Comparison of ENCODE assay signal across 25 cellular contexts in genomic region chr3:51932471-51933370, GRCh38. TPM values are rescaled to one million over a fixed set of nuclear protein-coding genes. Genes with fewer than 3 reads are reported as not detected.
A peak's percentile ranks its signal among the peaks of the same experiment; 100 is the strongest.
DNase-seq lines count a peak whose midpoint lies in the region; ATAC-seq and TF ChIP-seq lines count a peak whose summit lies in the region.
"Had no signal": no experiment of that assay in that cellular context is flagged by ENCODE, and none has a peak within 500 bp of the region (broad histone marks: within the 10 kb centered on the region; RNA-seq: fewer than 3 reads in every experiment).

No MANE protein-coding gene starts in this region.

- H3K9me3 Mint-ChIP-seq in stimulated activated memory B cell treated with anti-CD40 and anti-IgM and Interleukin-4, amounts not matched to agents 10 μg/mL and 1 μg/mL and 100 μg/mL, for 72 hours = no peaks in the 10 kb centered on the region
- H3K9me3 Mint-ChIP-seq: CD4-positive, alpha-beta T cell had no signal

- H3K27me3 ChIP-seq in right atrium auricular region = no peaks in the 10 kb centered on the region
- no peaks in the 10 kb centered on the region for H3K27me3 ChIP-seq in heart left ventricle
- no peaks in the 10 kb centered on the region for H3K27me3 ChIP-seq in osteoblast (ENCODE audit: insufficient read depth, low read length)
- H3K27me3 ChIP-seq: BLaER1 had no signal

- no peak overlapping the region for H3K4me3 Mint-ChIP-seq in stimulated activated memory B cell treated with anti-CD40 and anti-IgM and Interleukin-4, amounts not matched to agents 10 μg/mL and 1 μg/mL and 100 μg/mL, for 72 hours
- H3K4me3 Mint-ChIP-seq: CD4-positive, alpha-beta T cell had no signal

- intact Hi-C loops in heart left ventricle (cut with DNase I) = no loop called here

- H3K9me3 ChIP-seq in right atrium auricular region (no peaks in the 10 kb centered on the region), heart left ventricle (no peaks in the 10 kb centered on the region), osteoblast (ENCODE audit: low read depth, low read length) (no peaks in the 10 kb centered on the region)
- H3K9me3 ChIP-seq: BLaER1 had no signal

- H3K27ac Mint-ChIP-seq in stimulated activated memory B cell treated with anti-CD40 and anti-IgM and Interleukin-4, amounts not matched to agents 10 μg/mL and 1 μg/mL and 100 μg/mL, for 72 hours = no peak overlapping the region
- H3K27ac Mint-ChIP-seq: CD4-positive, alpha-beta T cell had no signal

- TF ChIP-seq POLR2A in heart left ventricle (IDR thresholded peaks at IDR 0.05) = no peak

- peaks cover 2% of the 10 kb centered on the region for H4K20me1 ChIP-seq in osteoblast (ENCODE audit: insufficient read depth, low read length)

- no peaks in the 10 kb centered on the region for H3K27me3 Mint-ChIP-seq in stimulated activated memory B cell treated with anti-CD40 and anti-IgM and Interleukin-4, amounts not matched to agents 10 μg/mL and 1 μg/mL and 100 μg/mL, for 72 hours
- H3K27me3 Mint-ChIP-seq: CD4-positive, alpha-beta T cell had no signal

- H3K27ac ChIP-seq in right atrium auricular region (no peak overlapping the region), heart left ventricle (no peak overlapping the region), osteoblast (ENCODE audit: low read depth, low read length) (no peak overlapping the region)
- H3K27ac ChIP-seq: BLaER1, GM23248, SK-N-MC had no signal

- H3K79me2 ChIP-seq in osteoblast (ENCODE audit: insufficient read depth, low read length) = no peaks in the 10 kb centered on the region

- H3K4me3 ChIP-seq in right atrium auricular region (no peak overlapping the region), heart left ventricle (no peak overlapping the region), osteoblast (ENCODE audit: insufficient read depth, low read length) (no peak overlapping the region)
- H3K4me3 ChIP-seq: BLaER1, GM23248, K562, SK-N-MC had no signal

- peak; percentile 28 for DNase-seq in right atrium auricular region (ENCODE audit: low spot score)
- DNase-seq in heart left ventricle = no peak
- DNase-seq in osteoblast (ENCODE audit: insufficient read length, low spot score, missing footprints) = peak; percentile 38
- DNase-seq in NCI-H1417 treated with DMSO at 0.1 percent for 48 hours (lab: John Stamatoyannopoulos, UW) = no peak
- DNase-seq in ecto neural progenitor cell (ENCODE audit: low spot score) = no peak
- DNase-seq: CD4-positive, alpha-beta T cell; COR-L47; GM23248; Kasumi-1; NCI-H1092 treated with DMSO at 0.1 percent for 48 hours; NCI-H1436 treated with DMSO at 0.1 percent for 48 hours; NCI-H187 treated with DMSO at 0.1 percent for 48 hours; NCI-H2171 treated with DMSO at 0.1 percent for 48 hours; NCI-H345; NCI-H510A treated with DMSO at 0.1 percent for 48 hours; SIG-M5 had no signal

- H2AFZ ChIP-seq in osteoblast (ENCODE audit: low read length) = no peak overlapping the region
- H2AFZ ChIP-seq: GM23248 had no signal

- TF ChIP-seq CTCF in right atrium auricular region (IDR thresholded peaks at IDR 0.05) (no peak), heart left ventricle (IDR thresholded peaks at IDR 0.05) (no peak), osteoblast (IDR thresholded peaks at IDR 0.05; ENCODE audit: extremely low read depth, low read depth, low read length) (no peak)

- ATAC-seq in heart left ventricle (no peak), GM18519 (IDR thresholded peaks at IDR 0.05; ENCODE audit: low FRiP score, unreplicated experiment) (no peak), GM21723 (IDR thresholded peaks at IDR 0.05; ENCODE audit: unreplicated experiment) (no peak)
- peak; percentile 18 for ATAC-seq in stimulated activated memory B cell treated with anti-CD40 and anti-IgM and Interleukin-4, amounts not matched to agents 10 μg/mL and 1 μg/mL and 100 μg/mL, for 72 hours
- ATAC-seq: K562 had no signal

- no peaks in the 10 kb centered on the region for H3K4me1 ChIP-seq in right atrium auricular region
- no peaks in the 10 kb centered on the region for H3K4me1 ChIP-seq in heart left ventricle
- no peaks in the 10 kb centered on the region for H3K4me1 ChIP-seq in osteoblast (ENCODE audit: insufficient read depth, low read length)

- no peak overlapping the region for H3K4me2 ChIP-seq in osteoblast (ENCODE audit: insufficient read depth, low read length)
- H3K4me2 ChIP-seq: BLaER1 had no signal

- H3K36me3 ChIP-seq in right atrium auricular region (peaks cover 49% of the 10 kb centered on the region), heart left ventricle (peaks cover 0 to 55% (median 44%) of the 10 kb centered on the region in 9 donors), osteoblast (ENCODE audit: insufficient read depth, low read length) (peaks cover 34% of the 10 kb centered on the region)

- peaks cover 62% of the 10 kb centered on the region for H3K36me3 Mint-ChIP-seq in stimulated activated memory B cell treated with anti-CD40 and anti-IgM and Interleukin-4, amounts not matched to agents 10 μg/mL and 1 μg/mL and 100 μg/mL, for 72 hours

- 93 to 95% (median 94%) methylated on average over 13 to 15 of the region's 15 CpGs for WGBS in heart left ventricle, 4 donors

- no peaks in the 10 kb centered on the region for H3K4me1 Mint-ChIP-seq in stimulated activated memory B cell treated with anti-CD40 and anti-IgM and Interleukin-4, amounts not matched to agents 10 μg/mL and 1 μg/mL and 100 μg/mL, for 72 hours

RNA-seq across cellular contexts. Expression of gene RRP9, which starts 9.0 kb away (rescaled TPM):
- 10 to 100 TPM in 1 of 2 donors, 1 to 10 TPM in 1; 6.3 to 11.1 TPM for total RNA-seq in right atrium auricular region
- total RNA-seq in heart left ventricle = 10 to 100 TPM in 5 of 9 donors, 1 to 10 TPM in 4; 6.1 to 14.7 (median 10.2) TPM
- polyA plus RNA-seq in heart left ventricle = 10 to 100 TPM; 12.4 to 30.8 TPM
- total RNA-seq in osteoblast = 18.0 and 20.6 TPM in 2 replicates

RNA-seq across cellular contexts. Expression of gene PARP3, which starts 9.4 kb away (rescaled TPM):
- 10 to 100 TPM in 1 of 2 donors, 1 to 10 TPM in 1; 9.8 to 12.8 TPM for total RNA-seq in right atrium auricular region
- 10 to 100 TPM; 11.0 to 37.5 (median 14.5) TPM for total RNA-seq in heart left ventricle
- 1 to 10 TPM; 7.0 to 9.1 TPM for polyA plus RNA-seq in heart left ventricle
- total RNA-seq in osteoblast = 39.2 and 46.0 TPM in 2 replicates

RNA-seq across cellular contexts. Expression of gene GPR62, which starts 22.5 kb away (rescaled TPM):
- total RNA-seq in right atrium auricular region (under 1 TPM; 0.12 to 0.82 TPM), heart left ventricle (under 1 TPM in 5 of 9 donors, not detected in 4; 0.13 to 0.27 (median 0.21) TPM), osteoblast (under 0.01 TPM in 1 of 2 replicates, not detected in the other)
- polyA plus RNA-seq in heart left ventricle = under 1 TPM; 0.06 to 0.11 TPM
- total RNA-seq: A172; CD4-positive, alpha-beta T cell; GM23248; K562 had no signal
- polyA plus RNA-seq: GM23248, K562 had no signal

RNA-seq across cellular contexts. Expression of gene IQCF1, which starts 29.6 kb away (rescaled TPM):
- total RNA-seq in right atrium auricular region = not detected
- not detected for total RNA-seq in heart left ventricle
- polyA plus RNA-seq in heart left ventricle = not detected
- total RNA-seq in osteoblast = not detected in 2 replicates
- total RNA-seq: A172; CD4-positive, alpha-beta T cell; GM23248; H7; K562; M059J had no signal
- polyA plus RNA-seq: GM23248, K562 had no signal

RNA-seq across cellular contexts. Expression of gene PCBP4, which starts 34.5 kb away (rescaled TPM):
- total RNA-seq in right atrium auricular region = 100 to 1,000 TPM in 1 of 2 donors, 10 to 100 TPM in 1; 73.8 to 119 TPM
- total RNA-seq in heart left ventricle = 100 to 1,000 TPM in 2 of 9 donors, 10 to 100 TPM in 7; 55.4 to 149 (median 63.9) TPM
- polyA plus RNA-seq in heart left ventricle = 100 to 1,000 TPM in 1 of 2 donors, 10 to 100 TPM in 1; 64.8 to 101 TPM
- total RNA-seq in osteoblast = 19.7 and 22.4 TPM in 2 replicates

Comparison
In these comparisons a context has a peak if more than half of its experiments do, and no peak if none do; other contexts are left out.
1. DNase-seq: peak in right atrium auricular region (single experiment) and osteoblast (single experiment); none in heart left ventricle (0 of 5), NCI-H1417 treated with DMSO at 0.1 percent for 48 hours (single experiment) and ecto neural progenitor cell (single experiment).